ENCODE assay signal across 9 cellular contexts in the genomic region with DNA sequence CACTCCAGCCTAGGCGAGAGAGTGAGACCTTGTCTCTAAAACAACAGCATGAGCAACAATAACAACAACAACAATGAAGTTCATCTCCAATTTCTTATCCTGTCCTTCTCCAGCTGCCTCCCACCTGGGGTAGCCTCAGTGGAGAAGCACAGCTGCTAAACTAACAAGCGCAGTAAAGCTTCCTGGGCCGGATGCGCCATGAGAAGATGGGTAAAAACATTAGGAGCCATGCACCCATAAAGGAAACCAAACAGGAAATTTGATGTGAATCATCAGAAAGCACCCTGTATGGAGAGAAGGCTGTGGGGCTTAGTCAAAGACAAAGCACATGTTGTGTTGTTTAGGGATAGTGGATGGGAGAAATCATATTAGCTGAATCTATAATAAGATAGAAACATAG.
DNase-seq lines count a peak whose midpoint lies in the region; ATAC-seq and TF ChIP-seq lines count a peak whose summit lies in the region.
"Had no signal": no experiment of that assay in that cellular context is flagged by ENCODE, and none has a peak within 500 bp of the region (broad histone marks: within the 10 kb centered on the region; RNA-seq: fewer than 3 reads in every experiment).

No MANE protein-coding gene starts in this region.

- no peak overlapping the region for H3K4me3 ChIP-seq in GM12865 (ENCODE audit: low read depth, low read length)
- no peak overlapping the region for H3K4me3 ChIP-seq in fibroblast of pulmonary artery (replicated peaks; ENCODE audit: low read depth, low read length)

- peak; percentile 52 for ATAC-seq in HG02870 (IDR thresholded peaks at IDR 0.05; ENCODE audit: unreplicated experiment)
- no peak for ATAC-seq in HG03025 (IDR thresholded peaks at IDR 0.05; ENCODE audit: low FRiP score, unreplicated experiment)
- no peak for ATAC-seq in HG03175 (IDR thresholded peaks at IDR 0.05; ENCODE audit: unreplicated experiment)
- ATAC-seq: Panc1 had no signal

- no peak for TF ChIP-seq CTCF in GM12865 (IDR thresholded peaks at IDR 0.05; ENCODE audit: insufficient read depth, low read depth, low read length, missing control alignments)
- TF ChIP-seq CTCF in fibroblast of pulmonary artery (IDR thresholded peaks at IDR 0.05; ENCODE audit: low read length, missing control alignments), result no peak

- peak; percentile 82 for DNase-seq in GM12865 (ENCODE audit: low read depth)
- peak; percentile 56 to 57 for DNase-seq in activated CD4-positive, alpha-beta T cell treated with anti-CD3 and anti-CD28 coated beads for 4 hours
- peak; percentile 64 for DNase-seq in fibroblast of pulmonary artery (ENCODE audit: low read depth)
- no peak for DNase-seq in T1000 (lab: John Stamatoyannopoulos, UW)
- no peak for DNase-seq in NOMO-1 (lab: John Stamatoyannopoulos, UW; ENCODE audit: unreplicated experiment in 2 of 2)

Comparison
In these comparisons a context has a peak if more than half of its experiments do, and no peak if none do; other contexts are left out.
1. DNase-seq: peak in GM12865 (single experiment), activated CD4-positive, alpha-beta T cell treated with anti-CD3 and anti-CD28 coated beads for 4 hours (2 of 2) and fibroblast of pulmonary artery (single experiment); none in T1000 (single experiment) and NOMO-1 (0 of 2).